1 cellular context compared by ENCODE assay signal in the genomic region with DNA sequence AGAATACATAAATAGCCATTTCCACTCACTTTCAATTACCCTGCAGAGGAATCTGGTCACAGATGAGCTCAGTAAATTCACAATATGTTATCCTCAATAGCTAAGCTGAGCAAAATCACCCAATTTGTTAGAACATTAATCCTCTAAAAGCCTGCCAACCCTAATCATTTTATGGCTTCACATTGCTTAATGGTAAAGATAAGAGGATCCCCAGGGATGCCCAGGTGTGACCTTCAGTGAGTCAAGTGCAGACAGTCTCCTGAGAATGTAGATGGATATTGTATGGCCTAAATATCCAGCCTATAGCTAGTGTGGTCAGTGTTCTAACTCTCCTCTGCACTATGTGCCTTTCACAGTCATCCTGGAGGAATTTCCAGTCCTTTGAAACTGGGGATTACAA.
TF ChIP-seq lines count a peak whose summit lies in the region.

No MANE protein-coding gene starts in this region.

TF ChIP-seq in GM12878, 131 proteins besides CTCF, POLR2A, EP300 and RAD21:
- TF ChIP-seq EED (IDR thresholded peaks at IDR 0.05; ENCODE audit: low read depth), result no peak
- no peak for TF ChIP-seq NR2C2 (IDR thresholded peaks at IDR 0.05; ENCODE audit: borderline replicate concordance, control insufficient read depth, insufficient read length, low read depth)
- TF ChIP-seq EGR1 (IDR thresholded peaks at IDR 0.05; ENCODE audit: borderline replicate concordance in 1 of 2, low read depth in 2 of 2, low read length in 2 of 2), result no peak
- no peak for TF ChIP-seq BCL11A (IDR thresholded peaks at IDR 0.05; ENCODE audit: low read depth, low read length)
- TF ChIP-seq, protein P1, sequence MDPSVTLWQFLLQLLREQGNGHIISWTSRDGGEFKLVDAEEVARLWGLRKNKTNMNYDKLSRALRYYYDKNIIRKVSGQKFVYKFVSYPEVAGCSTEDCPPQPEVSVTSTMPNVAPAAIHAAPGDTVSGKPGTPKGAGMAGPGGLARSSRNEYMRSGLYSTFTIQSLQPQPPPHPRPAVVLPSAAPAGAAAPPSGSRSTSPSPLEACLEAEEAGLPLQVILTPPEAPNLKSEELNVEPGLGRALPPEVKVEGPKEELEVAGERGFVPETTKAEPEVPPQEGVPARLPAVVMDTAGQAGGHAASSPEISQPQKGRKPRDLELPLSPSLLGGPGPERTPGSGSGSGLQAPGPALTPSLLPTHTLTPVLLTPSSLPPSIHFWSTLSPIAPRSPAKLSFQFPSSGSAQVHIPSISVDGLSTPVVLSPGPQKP (IDR thresholded peaks at IDR 0.05; ENCODE audit: low read depth, low read length), result no peak
